Comparison of ENCODE assay signal across 10 cellular contexts in the genomic region with DNA sequence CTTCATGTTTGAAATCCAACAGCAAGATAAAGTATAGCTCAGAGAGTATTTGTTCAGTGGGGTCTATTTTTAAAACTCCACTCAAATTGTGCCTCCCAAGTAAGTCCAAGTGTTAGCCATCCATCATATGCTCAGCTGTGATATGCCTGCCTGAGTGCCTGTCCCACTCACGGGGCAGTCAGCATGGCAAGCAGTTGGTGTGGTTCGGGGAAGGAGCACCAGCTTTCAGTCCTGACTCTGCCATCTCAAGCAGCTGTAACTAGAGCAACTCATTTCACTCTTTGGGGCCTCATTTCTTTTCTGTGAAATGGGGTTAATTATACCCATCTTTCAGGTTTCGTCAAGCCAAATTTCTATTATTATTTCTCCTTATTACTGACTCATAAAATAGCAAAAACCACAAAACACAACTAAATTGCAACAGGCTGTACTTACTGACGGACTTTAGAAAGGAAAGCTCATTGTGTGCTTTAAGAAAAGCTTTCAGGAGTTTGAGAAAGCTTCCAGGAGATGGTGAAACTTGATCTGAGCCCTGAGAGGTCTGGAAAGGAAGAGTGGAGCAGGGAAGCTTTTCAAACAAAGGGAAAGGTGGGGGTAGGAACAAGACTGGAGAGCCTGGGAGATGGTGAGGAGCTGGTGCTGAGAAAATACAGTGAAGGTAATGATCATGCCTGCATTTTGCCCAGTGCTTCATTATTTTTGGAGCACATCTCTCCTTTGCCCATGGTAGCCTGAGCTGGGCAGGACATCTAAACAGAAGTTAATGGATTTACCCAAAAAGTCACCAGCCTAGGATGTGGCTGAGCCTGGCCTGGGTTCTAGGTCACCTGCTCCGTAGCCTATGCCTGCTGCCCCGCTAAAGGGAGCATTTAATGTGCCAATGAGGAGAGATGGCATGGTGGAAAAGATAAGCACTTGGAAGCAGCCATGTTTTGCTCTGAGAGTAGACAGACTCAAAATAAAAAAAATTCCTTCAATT. TPM values are rescaled to one million over a fixed set of nuclear protein-coding genes. Genes with fewer than 3 reads are reported as not detected.
DNase-seq lines count a peak whose midpoint lies in the region; FAIRE-seq and TF ChIP-seq lines count a peak whose summit lies in the region.
"Had no signal": no experiment of that assay in that cellular context is flagged by ENCODE, and none has a peak within 500 bp of the region (broad histone marks: within the 10 kb centered on the region; RNA-seq: fewer than 3 reads in every experiment).

No MANE protein-coding gene starts in this region.

- H3K27me3 Mint-ChIP-seq in dendritic cell treated with granulocyte-macrophage colony-stimulating factor and Interleukin-4, amounts not matched to agents 40 ng/mL and 50 ng/mL, for 4 days = no peaks in the 10 kb centered on the region
- no peaks in the 10 kb centered on the region for H3K27me3 Mint-ChIP-seq in activated naive CD4-positive, alpha-beta T cell treated with anti-CD3 and anti-CD28 coated beads, Interleukin-2, amount 10 ng/mL, durations not matched to agents 7 days and 5 days

- H3K4me1 ChIP-seq in HUES48 (ENCODE audit: control insufficient read depth, insufficient read depth, low read length) = peaks cover 13% of the 10 kb centered on the region

- intact Hi-C loops in dendritic cell treated with granulocyte-macrophage colony-stimulating factor and Interleukin-4, amounts not matched to agents 40 ng/mL and 50 ng/mL, for 4 days (cut with micrococcal nuclease) = no loop called here

- no peaks in the 10 kb centered on the region for H3K9me3 Mint-ChIP-seq in dendritic cell treated with granulocyte-macrophage colony-stimulating factor and Interleukin-4, amounts not matched to agents 40 ng/mL and 50 ng/mL, for 4 days
- no peaks in the 10 kb centered on the region for H3K9me3 Mint-ChIP-seq in activated naive CD4-positive, alpha-beta T cell treated with anti-CD3 and anti-CD28 coated beads, Interleukin-2, amount 10 ng/mL, durations not matched to agents 7 days and 5 days

- no peak overlapping the region for H3K4me3 Mint-ChIP-seq in dendritic cell treated with granulocyte-macrophage colony-stimulating factor and Interleukin-4, amounts not matched to agents 40 ng/mL and 50 ng/mL, for 4 days
- H3K4me3 Mint-ChIP-seq in activated naive CD4-positive, alpha-beta T cell treated with anti-CD3 and anti-CD28 coated beads, Interleukin-2, amount 10 ng/mL, durations not matched to agents 7 days and 5 days = no peak overlapping the region

- CTCF ChIA-PET in activated naive CD4-positive, alpha-beta T cell treated with anti-CD3 and anti-CD28 coated beads, Interleukin-2, amount 10 ng/mL, durations not matched to agents 7 days and 5 days (lab: Charles Lee) = interaction anchor here (0.6 to 1.9 kb wide), 3 partner anchors 11 to 141 kb away, joined by 3 read pairs; no protein-coding TSS in a partner anchor

- peak overlapping the region; percentile 64 for H3K27ac ChIP-seq in HUES48 (ENCODE audit: low read depth, low read length)
- H3K27ac ChIP-seq: VCaP had no signal

- peaks cover 17% of the 10 kb centered on the region for H3K36me3 ChIP-seq in HUES48 (ENCODE audit: control insufficient read depth, insufficient read depth, low read length)

- peak overlapping the region; percentile 23; the same call in 1 of the 2 replicates for H3K9ac ChIP-seq in HUES48 (ENCODE audit: low read depth, low read length)

- no peak overlapping the region for H3K4me3 ChIP-seq in HUES48 (ENCODE audit: low read depth, low read length)

- H3K4me1 Mint-ChIP-seq in dendritic cell treated with granulocyte-macrophage colony-stimulating factor and Interleukin-4, amounts not matched to agents 40 ng/mL and 50 ng/mL, for 4 days (ENCODE audit: low read depth) = peaks cover 51% of the 10 kb centered on the region
- H3K4me1 Mint-ChIP-seq in activated naive CD4-positive, alpha-beta T cell treated with anti-CD3 and anti-CD28 coated beads, Interleukin-2, amount 10 ng/mL, durations not matched to agents 7 days and 5 days = peaks cover 11% of the 10 kb centered on the region

- peak overlapping the region; percentile 57 for H3K27ac Mint-ChIP-seq in dendritic cell treated with granulocyte-macrophage colony-stimulating factor and Interleukin-4, amounts not matched to agents 40 ng/mL and 50 ng/mL, for 4 days
- no peak overlapping the region for H3K27ac Mint-ChIP-seq in activated naive CD4-positive, alpha-beta T cell treated with anti-CD3 and anti-CD28 coated beads, Interleukin-2, amount 10 ng/mL, durations not matched to agents 7 days and 5 days

- H3K9me3 ChIP-seq in HUES48 (ENCODE audit: control insufficient read depth, insufficient read depth, low read length) = no peaks in the 10 kb centered on the region

- TF ChIP-seq POLR2A in GM12891 (IDR thresholded peaks at IDR 0.05; ENCODE audit: low read depth, low read length) = no peak

- DNase-seq in AG08395 (ENCODE audit: low spot score) = peak; percentile 52
- DNase-seq in myocyte (ENCODE audit: low read depth) = peak; percentile 95
- DNase-seq in GM12891 (ENCODE audit: insufficient read length, low spot score) = no peak
- no peak for DNase-seq in stimulated activated naive CD4-positive, alpha-beta T cell (lab: John Stamatoyannopoulos, UW)
- no peak for DNase-seq in retina
- no peak for DNase-seq in activated naive CD4-positive, alpha-beta T cell treated with anti-CD3 and anti-CD28 coated beads, Interleukin-2, amount 10 ng/mL, durations not matched to agents 7 days and 5 days

- no peaks in the 10 kb centered on the region for H3K27me3 ChIP-seq in HUES48 (ENCODE audit: control insufficient read depth, insufficient read depth, low read length)

- FAIRE-seq in GM12891 (lab: Jason Lieb, UNC) = no peak

- peaks cover 24% of the 10 kb centered on the region for H3K36me3 Mint-ChIP-seq in dendritic cell treated with granulocyte-macrophage colony-stimulating factor and Interleukin-4, amounts not matched to agents 40 ng/mL and 50 ng/mL, for 4 days (ENCODE audit: low read depth)
- peaks cover 15% of the 10 kb centered on the region for H3K36me3 Mint-ChIP-seq in activated naive CD4-positive, alpha-beta T cell treated with anti-CD3 and anti-CD28 coated beads, Interleukin-2, amount 10 ng/mL, durations not matched to agents 7 days and 5 days

TF ChIP-seq in GM12891, 5 proteins besides CTCF, POLR2A, EP300 and RAD21:
- TF ChIP-seq POU2F2 (IDR thresholded peaks at IDR 0.05; ENCODE audit: low read depth, low read length) = no peak
- no peak for TF ChIP-seq PAX5 (IDR thresholded peaks at IDR 0.05; ENCODE audit: insufficient read depth, low read length, severe bottlenecking)
- no peak for TF ChIP-seq TAF1 (IDR thresholded peaks at IDR 0.05; ENCODE audit: low read depth, low read length)
- no peak for TF ChIP-seq POLR2AphosphoS5 (IDR thresholded peaks at IDR 0.05; ENCODE audit: low read depth, low read length)
- no peak for TF ChIP-seq SPI1 (IDR thresholded peaks at IDR 0.05; ENCODE audit: low read depth, low read length)

RNA-seq across cellular contexts. Expression of a gene that starts 42.1 kb away (rescaled TPM):
- not detected in 2 replicates for total RNA-seq in myocyte
- polyA plus RNA-seq in myocyte (2012) = not detected
- polyA plus RNA-seq in GM12891 (2012; ENCODE audit: low read depth, missing spikeins) = not detected
- total RNA-seq: dermis microvascular lymphatic vessel endothelial cell had no signal

RNA-seq across cellular contexts. Expression of a gene that starts 46.3 kb away (rescaled TPM):
- total RNA-seq in myocyte = 8.1 and 10.7 TPM in 2 replicates
- polyA plus RNA-seq in myocyte (2012) = 21.7 TPM
- 9.0 TPM for polyA plus RNA-seq in GM12891 (2012; ENCODE audit: low read depth, missing spikeins)

RNA-seq across cellular contexts. Expression of a gene that starts 46.6 kb away (rescaled TPM):
- 15.9 and 16.1 TPM in 2 replicates for total RNA-seq in myocyte
- polyA plus RNA-seq in myocyte (2012) = 15.8 TPM
- 26.5 TPM for polyA plus RNA-seq in GM12891 (2012; ENCODE audit: low read depth, missing spikeins)

RNA-seq across cellular contexts. Expression of a gene that starts 56.6 kb away (rescaled TPM):
- not detected in 2 replicates for total RNA-seq in myocyte
- not detected for polyA plus RNA-seq in myocyte (2012)
- not detected for polyA plus RNA-seq in GM12891 (2012; ENCODE audit: low read depth, missing spikeins)
- total RNA-seq: dermis microvascular lymphatic vessel endothelial cell had no signal

RNA-seq across cellular contexts. Expression of a gene that starts 57.9 kb away (rescaled TPM):
- 0.35 TPM in 1 of 2 replicates, not detected in the other for total RNA-seq in myocyte
- polyA plus RNA-seq in myocyte (2012) = 0.10 TPM
- 0.13 TPM for polyA plus RNA-seq in GM12891 (2012; ENCODE audit: low read depth, missing spikeins)

Comparison
In these comparisons a context has a peak if more than half of its experiments do, and no peak if none do; other contexts are left out.
1. DNase-seq: peak in AG08395 (single experiment) and myocyte (single experiment); none in GM12891 (single experiment), stimulated activated naive CD4-positive, alpha-beta T cell (0 of 6), retina (single experiment) and activated naive CD4-positive, alpha-beta T cell treated with anti-CD3 and anti-CD28 coated beads, Interleukin-2, amount 10 ng/mL, durations not matched to agents 7 days and 5 days (single experiment).